ENCODE assay signal across 11 cellular contexts in the genomic region with DNA sequence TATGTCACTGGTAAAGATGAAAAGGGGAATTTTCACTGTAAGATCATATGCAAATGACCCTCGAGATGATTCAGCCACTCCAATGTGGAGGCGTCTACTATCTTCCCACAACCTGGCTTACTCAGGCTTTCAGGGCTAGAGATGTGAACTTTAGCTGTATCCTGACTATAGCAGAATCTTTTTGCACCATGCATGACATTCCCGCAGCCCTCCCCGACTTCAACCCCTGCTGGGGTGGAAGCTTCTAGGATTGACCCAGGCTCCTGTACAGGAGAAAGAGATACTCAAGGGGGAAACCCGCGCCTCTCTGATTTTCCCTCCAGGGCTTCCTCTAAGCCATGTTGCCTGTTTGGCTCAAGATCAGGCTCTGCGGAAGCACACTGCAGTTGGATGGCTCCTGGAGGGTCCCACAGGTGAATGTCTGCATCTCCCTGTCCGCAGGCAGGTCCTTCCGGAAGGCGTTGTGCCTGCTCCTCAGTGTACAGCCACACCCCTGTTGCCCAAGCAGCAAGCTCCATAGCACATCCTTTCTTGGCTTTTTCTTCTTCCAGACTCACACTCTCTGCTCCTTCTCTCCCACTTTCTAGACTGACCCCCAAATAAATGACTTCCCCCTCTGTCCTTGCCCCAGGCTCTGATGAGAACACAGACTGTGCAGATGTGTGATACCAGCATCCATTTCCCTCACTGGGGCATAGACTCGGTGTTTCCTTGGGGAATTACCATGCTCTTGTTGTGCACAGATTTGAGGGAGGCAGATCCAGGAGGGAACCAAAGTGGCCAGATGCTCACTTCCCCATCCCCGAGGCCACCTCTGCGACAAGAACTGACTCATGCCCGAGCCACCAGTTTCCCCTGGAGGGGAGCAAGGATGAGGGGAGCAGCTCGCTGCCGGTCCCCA. TPM values are rescaled to one million over a fixed set of nuclear protein-coding genes. Genes with fewer than 3 reads are reported as not detected.
DNase-seq lines count a peak whose midpoint lies in the region; ATAC-seq and TF ChIP-seq lines count a peak whose summit lies in the region.
"Had no signal": no experiment of that assay in that cellular context is flagged by ENCODE, and none has a peak within 500 bp of the region (broad histone marks: within the 10 kb centered on the region; RNA-seq: fewer than 3 reads in every experiment).

No MANE protein-coding gene starts in this region.

- peak; percentile 47 for DNase-seq in cardiac septum (ENCODE audit: low spot score)
- no peak for DNase-seq in right atrium auricular region (ENCODE audit: low spot score)
- peak; percentile 14 for DNase-seq in HT1080 (ENCODE audit: low read depth)
- peak; percentile 20 for DNase-seq in epithelial cell of esophagus (ENCODE audit: low read depth)
- DNase-seq in globus pallidus (ENCODE audit: low spot score), result no peak
- no peak for DNase-seq in neuronal stem cell (ENCODE audit: low spot score)

- H3K4me3 ChIP-seq in right atrium auricular region (no peak overlapping the region), epithelial cell of esophagus (ENCODE audit: low read length) (no peak overlapping the region), neuronal stem cell (ENCODE audit: low read length in 2 of 2) (no peak overlapping the region)

- H3K4ac ChIP-seq in neuronal stem cell (ENCODE audit: low read length), result no peak overlapping the region

- intact Hi-C loops in cardiac septum (cut with DNase I), result no loop called here

- no peak overlapping the region for H3K18ac ChIP-seq in neuronal stem cell (ENCODE audit: low read length)

- no peak overlapping the region for H3K4me2 ChIP-seq in neuronal stem cell (ENCODE audit: insufficient read depth, low read length, poor library complexity, severe bottlenecking)

- no peak overlapping the region for H2BK5ac ChIP-seq in neuronal stem cell (ENCODE audit: low read length)

- H3K9ac ChIP-seq in neuronal stem cell (ENCODE audit: low read depth, low read length, poor library complexity), result no peak overlapping the region

- H2BK15ac ChIP-seq in neuronal stem cell (ENCODE audit: low read length), result no peak overlapping the region

- no peak overlapping the region for H4K8ac ChIP-seq in neuronal stem cell (ENCODE audit: low read depth, low read length)

- no peak overlapping the region for H3K14ac ChIP-seq in neuronal stem cell (ENCODE audit: low read length)

- WGBS in neuronal stem cell (ENCODE audit: extremely low coverage in 2 of 2, insufficient read length in 2 of 2, insufficient replicate concordance in 1 of 2), 2 donors, result no CpG with 5 or more reads among the region's 16 CpGs

- H3K9me3 ChIP-seq in right atrium auricular region (peaks cover 0 to 6% of the 10 kb centered on the region in 2 donors), neuronal stem cell (replicated peaks in 1 of 2; ENCODE audit: control insufficient read depth in 2 of 2, insufficient read depth in 1 of 2, low read depth in 1 of 2, low read length in 2 of 2) (no peaks in the 10 kb centered on the region)

- H2BK12ac ChIP-seq in neuronal stem cell (ENCODE audit: low read length), result no peak overlapping the region

- no peak overlapping the region for H2AFZ ChIP-seq in neuronal stem cell (ENCODE audit: low read length)

- no peak overlapping the region for H2BK120ac ChIP-seq in neuronal stem cell (ENCODE audit: low read depth, low read length)

- TF ChIP-seq CTCF in right atrium auricular region (IDR thresholded peaks at IDR 0.05), result no peak
- TF ChIP-seq CTCF in epithelial cell of esophagus (IDR thresholded peaks at IDR 0.05; ENCODE audit: insufficient read depth, low read depth, low read length, missing control alignments), result no peak

- no peak for ATAC-seq in GM18505 (IDR thresholded peaks at IDR 0.05; ENCODE audit: unreplicated experiment)
- ATAC-seq: CD8-positive, alpha-beta T cell had no signal

- no peak overlapping the region for H3K23ac ChIP-seq in neuronal stem cell (ENCODE audit: low read depth, low read length, poor library complexity)

- no peaks in the 10 kb centered on the region for H3K27me3 ChIP-seq in right atrium auricular region
- H3K27me3 ChIP-seq in neuronal stem cell (ENCODE audit: control insufficient read depth in 3 of 3, insufficient read depth in 3 of 3, low read depth in 1 of 3, low read length in 3 of 3), result peaks cover 0 to 52% (median 0%) of the 10 kb centered on the region in 3 experiments

- H3K4me1 ChIP-seq in right atrium auricular region, result no peaks in the 10 kb centered on the region
- no peaks in the 10 kb centered on the region for H3K4me1 ChIP-seq in neuronal stem cell (ENCODE audit: control insufficient read depth in 2 of 2, insufficient read depth in 1 of 2, low read depth in 1 of 2, low read length in 2 of 2)

- H2AK5ac ChIP-seq in neuronal stem cell (ENCODE audit: low read depth, low read length), result no peak overlapping the region

- H3K79me1 ChIP-seq in neuronal stem cell (ENCODE audit: low read depth, low read length), result no peaks in the 10 kb centered on the region

- H3K36me3 ChIP-seq in right atrium auricular region, result no peaks in the 10 kb centered on the region
- no peaks in the 10 kb centered on the region for H3K36me3 ChIP-seq in neuronal stem cell (replicated peaks in 1 of 2; ENCODE audit: control insufficient read depth in 2 of 2, insufficient read depth in 2 of 2, low read length in 2 of 2)

- H4K91ac ChIP-seq in neuronal stem cell (ENCODE audit: low read depth, low read length, poor library complexity), result no peak overlapping the region

- no peak for TF ChIP-seq POLR2A in GM18505 (IDR thresholded peaks at IDR 0.05; ENCODE audit: borderline replicate concordance, extremely low read depth, insufficient read depth, insufficient read length)

- H3K27ac ChIP-seq in right atrium auricular region (no peak overlapping the region), temporal lobe (ENCODE audit: low read depth, low read length) (peak overlapping the region; percentile 3), neuronal stem cell (replicated peaks; ENCODE audit: low read length) (no peak overlapping the region)

RNA-seq across cellular contexts. Expression of a gene that starts 29.1 kb away (rescaled TPM):
- 47.8 TPM for total RNA-seq in cardiac septum
- 10 to 100 TPM; 36.3 to 40.8 TPM for total RNA-seq in right atrium auricular region
- 157 and 170 TPM in 2 replicates for total RNA-seq in HT1080 (2014; rRNA removed; shearing (Covaris generic))
- 52.4 and 66.5 TPM in 2 replicates for polyA plus RNA-seq in HT1080 (2015; cell fraction: cytosol; rRNA removed)
- 72.2 and 84.6 TPM in 2 replicates for polyA plus RNA-seq in HT1080 (2015; cell fraction: nucleus; rRNA removed)
- 38.8 TPM for total RNA-seq in temporal lobe
- 56.9 TPM for polyA plus RNA-seq in neuronal stem cell (2013, experiment 1 of 2)
- 56.6 TPM for polyA plus RNA-seq in neuronal stem cell (2013, experiment 2 of 2)

RNA-seq across cellular contexts. Expression of a gene that starts 51.2 kb away (rescaled TPM):
- total RNA-seq in cardiac septum, result not detected
- not detected for total RNA-seq in right atrium auricular region
- not detected in 2 replicates for total RNA-seq in HT1080 (2014; rRNA removed; shearing (Covaris generic))
- polyA plus RNA-seq in HT1080 (2015; cell fraction: cytosol; rRNA removed), result not detected in 2 replicates
- not detected in 2 replicates for polyA plus RNA-seq in HT1080 (2015; cell fraction: nucleus; rRNA removed)
- total RNA-seq in temporal lobe, result 15.5 TPM
- polyA plus RNA-seq in neuronal stem cell (2013, experiment 1 of 2), result 2.1 TPM
- polyA plus RNA-seq in neuronal stem cell (2013, experiment 2 of 2), result 2.2 TPM
- total RNA-seq: CD8-positive, alpha-beta T cell; T-helper 2 cell treated with Interferon-gamma antibody and Interleukin-4, amounts not matched to agents 100 ng/mL and 5 ng/mL, for 36 hours; ureter had no signal

Comparison
In these comparisons a context has a peak if more than half of its experiments do, and no peak if none do; other contexts are left out.
1. DNase-seq: peak in cardiac septum (single experiment), HT1080 (single experiment) and epithelial cell of esophagus (single experiment); none in right atrium auricular region (single experiment), globus pallidus (single experiment) and neuronal stem cell (single experiment).
2. RNA of a gene that starts 51.2 kb away (total RNA-seq): 15.5 TPM in temporal lobe (single experiment); not detected in cardiac septum (single experiment), not detected in right atrium auricular region and not detected in HT1080; every median in the first group is over 10 times any median in the second.